1 cellular context compared by ENCODE assay signal in the genomic region with DNA sequence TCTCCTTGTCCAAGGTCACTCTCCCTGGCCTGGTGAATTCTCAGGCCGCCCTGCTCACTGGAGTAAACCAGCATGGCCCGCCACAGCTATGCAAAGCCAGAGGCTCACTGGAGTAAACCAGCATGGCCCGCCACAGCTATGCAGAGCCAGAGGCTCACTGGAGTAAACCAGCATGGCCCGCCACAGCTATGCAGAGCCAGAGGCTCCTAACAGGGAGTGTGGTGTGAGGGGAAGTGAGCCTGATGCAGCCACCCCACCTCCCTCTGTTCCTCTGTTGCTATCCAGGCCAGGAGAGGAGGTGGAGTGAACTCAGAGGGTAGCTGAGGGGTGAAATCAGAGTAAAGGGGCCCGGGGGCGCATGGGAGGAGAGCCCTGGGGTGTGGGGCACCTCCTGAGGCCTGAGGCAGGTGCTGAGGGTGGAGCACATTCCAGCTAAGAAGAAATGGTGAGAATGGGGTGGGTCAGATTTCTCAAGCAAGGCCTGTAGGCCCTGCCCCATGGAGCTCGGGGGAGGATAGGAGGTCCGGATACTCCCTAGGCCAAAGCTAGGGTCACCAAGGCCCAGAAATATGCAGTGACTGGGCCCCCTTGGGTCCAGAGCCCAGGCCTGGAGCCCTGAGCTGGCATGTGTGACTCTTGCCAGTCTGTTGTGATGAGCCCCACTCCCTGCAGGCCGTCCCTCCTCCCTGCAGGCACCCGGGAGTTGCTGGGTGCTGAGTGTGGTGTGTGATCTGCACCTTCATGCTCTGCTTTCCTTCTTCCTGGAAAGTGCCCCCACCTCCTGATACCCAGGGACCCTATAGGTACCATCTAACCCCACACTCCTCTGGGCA.
TF ChIP-seq lines count a peak whose summit lies in the region.

No MANE protein-coding gene starts in this region.

TF ChIP-seq in HepG2, 621 proteins besides CTCF, POLR2A, EP300 and RAD21 (continued from another document):
- TF ChIP-seq, protein P1, sequence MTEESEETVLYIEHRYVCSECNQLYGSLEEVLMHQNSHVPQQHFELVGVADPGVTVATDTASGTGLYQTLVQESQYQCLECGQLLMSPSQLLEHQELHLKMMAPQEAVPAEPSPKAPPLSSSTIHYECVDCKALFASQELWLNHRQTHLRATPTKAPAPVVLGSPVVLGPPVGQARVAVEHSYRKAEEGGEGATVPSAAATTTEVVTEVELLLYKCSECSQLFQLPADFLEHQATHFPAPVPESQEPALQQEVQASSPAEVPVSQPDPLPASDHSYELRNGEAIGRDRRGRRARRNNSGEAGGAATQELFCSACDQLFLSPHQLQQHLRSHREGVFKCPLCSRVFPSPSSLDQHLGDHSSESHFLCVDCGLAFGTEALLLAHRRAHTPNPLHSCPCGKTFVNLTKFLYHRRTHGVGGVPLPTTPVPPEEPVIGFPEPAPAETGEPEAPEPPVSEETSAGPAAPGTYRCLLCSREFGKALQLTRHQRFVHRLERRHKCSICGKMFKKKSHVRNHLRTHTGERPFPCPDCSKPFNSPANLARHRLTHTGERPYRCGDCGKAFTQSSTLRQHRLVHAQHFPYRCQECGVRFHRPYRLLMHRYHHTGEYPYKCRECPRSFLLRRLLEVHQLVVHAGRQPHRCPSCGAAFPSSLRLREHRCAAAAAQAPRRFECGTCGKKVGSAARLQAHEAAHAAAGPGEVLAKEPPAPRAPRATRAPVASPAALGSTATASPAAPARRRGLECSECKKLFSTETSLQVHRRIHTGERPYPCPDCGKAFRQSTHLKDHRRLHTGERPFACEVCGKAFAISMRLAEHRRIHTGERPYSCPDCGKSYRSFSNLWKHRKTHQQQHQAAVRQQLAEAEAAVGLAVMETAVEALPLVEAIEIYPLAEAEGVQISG (CRISPR knock-in tag; IDR thresholded peaks at IDR 0.05), result no peak
- TF ChIP-seq HNF4A (CRISPR knock-in tag; IDR thresholded peaks at IDR 0.05) (peak; percentile 33; the same call in 1 of the 2 replicates), ESRRA (CRISPR knock-in tag; IDR thresholded peaks at IDR 0.05; ENCODE audit: low read depth) (0 out of 2 replicates have a peak, but pooled peaks have one; percentile 18), HNRNPL (IDR thresholded peaks at IDR 0.05; ENCODE audit: low read depth, low read length) (0 out of 2 replicates have a peak, but pooled peaks have one; percentile 44), NFKB2 (CRISPR knock-in tag; IDR thresholded peaks at IDR 0.05; ENCODE audit: borderline replicate concordance) (no peak; the same call in 1 of the 2 replicates), SALL1 (CRISPR knock-in tag; IDR thresholded peaks at IDR 0.05) (no peak), ZFY (CRISPR knock-in tag; IDR thresholded peaks at IDR 0.05) (0 out of 2 replicates have a peak, but pooled peaks have one; percentile 12), ZSCAN31 (CRISPR knock-in tag; IDR thresholded peaks at IDR 0.05; ENCODE audit: low read depth) (no peak), ZBTB1 (CRISPR knock-in tag; IDR thresholded peaks at IDR 0.05; ENCODE audit: borderline replicate concordance) (no peak), ATF1 (CRISPR knock-in tag; IDR thresholded peaks at IDR 0.05) (no peak), CBX5 (CRISPR knock-in tag; IDR thresholded peaks at IDR 0.05; ENCODE audit: borderline replicate concordance) (no peak)
- TF ChIP-seq, protein P2, sequence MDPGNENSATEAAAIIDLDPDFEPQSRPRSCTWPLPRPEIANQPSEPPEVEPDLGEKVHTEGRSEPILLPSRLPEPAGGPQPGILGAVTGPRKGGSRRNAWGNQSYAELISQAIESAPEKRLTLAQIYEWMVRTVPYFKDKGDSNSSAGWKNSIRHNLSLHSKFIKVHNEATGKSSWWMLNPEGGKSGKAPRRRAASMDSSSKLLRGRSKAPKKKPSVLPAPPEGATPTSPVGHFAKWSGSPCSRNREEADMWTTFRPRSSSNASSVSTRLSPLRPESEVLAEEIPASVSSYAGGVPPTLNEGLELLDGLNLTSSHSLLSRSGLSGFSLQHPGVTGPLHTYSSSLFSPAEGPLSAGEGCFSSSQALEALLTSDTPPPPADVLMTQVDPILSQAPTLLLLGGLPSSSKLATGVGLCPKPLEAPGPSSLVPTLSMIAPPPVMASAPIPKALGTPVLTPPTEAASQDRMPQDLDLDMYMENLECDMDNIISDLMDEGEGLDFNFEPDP (CRISPR knock-in tag; conservative IDR thresholded peaks at IDR 0.05), result 0 out of 2 replicates have a peak, but pooled peaks have one; percentile 44
- TF ChIP-seq, protein P3, sequence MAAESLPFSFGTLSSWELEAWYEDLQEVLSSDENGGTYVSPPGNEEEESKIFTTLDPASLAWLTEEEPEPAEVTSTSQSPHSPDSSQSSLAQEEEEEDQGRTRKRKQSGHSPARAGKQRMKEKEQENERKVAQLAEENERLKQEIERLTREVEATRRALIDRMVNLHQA (CRISPR knock-in tag; IDR thresholded peaks at IDR 0.05), result no peak
- TF ChIP-seq, protein P4, sequence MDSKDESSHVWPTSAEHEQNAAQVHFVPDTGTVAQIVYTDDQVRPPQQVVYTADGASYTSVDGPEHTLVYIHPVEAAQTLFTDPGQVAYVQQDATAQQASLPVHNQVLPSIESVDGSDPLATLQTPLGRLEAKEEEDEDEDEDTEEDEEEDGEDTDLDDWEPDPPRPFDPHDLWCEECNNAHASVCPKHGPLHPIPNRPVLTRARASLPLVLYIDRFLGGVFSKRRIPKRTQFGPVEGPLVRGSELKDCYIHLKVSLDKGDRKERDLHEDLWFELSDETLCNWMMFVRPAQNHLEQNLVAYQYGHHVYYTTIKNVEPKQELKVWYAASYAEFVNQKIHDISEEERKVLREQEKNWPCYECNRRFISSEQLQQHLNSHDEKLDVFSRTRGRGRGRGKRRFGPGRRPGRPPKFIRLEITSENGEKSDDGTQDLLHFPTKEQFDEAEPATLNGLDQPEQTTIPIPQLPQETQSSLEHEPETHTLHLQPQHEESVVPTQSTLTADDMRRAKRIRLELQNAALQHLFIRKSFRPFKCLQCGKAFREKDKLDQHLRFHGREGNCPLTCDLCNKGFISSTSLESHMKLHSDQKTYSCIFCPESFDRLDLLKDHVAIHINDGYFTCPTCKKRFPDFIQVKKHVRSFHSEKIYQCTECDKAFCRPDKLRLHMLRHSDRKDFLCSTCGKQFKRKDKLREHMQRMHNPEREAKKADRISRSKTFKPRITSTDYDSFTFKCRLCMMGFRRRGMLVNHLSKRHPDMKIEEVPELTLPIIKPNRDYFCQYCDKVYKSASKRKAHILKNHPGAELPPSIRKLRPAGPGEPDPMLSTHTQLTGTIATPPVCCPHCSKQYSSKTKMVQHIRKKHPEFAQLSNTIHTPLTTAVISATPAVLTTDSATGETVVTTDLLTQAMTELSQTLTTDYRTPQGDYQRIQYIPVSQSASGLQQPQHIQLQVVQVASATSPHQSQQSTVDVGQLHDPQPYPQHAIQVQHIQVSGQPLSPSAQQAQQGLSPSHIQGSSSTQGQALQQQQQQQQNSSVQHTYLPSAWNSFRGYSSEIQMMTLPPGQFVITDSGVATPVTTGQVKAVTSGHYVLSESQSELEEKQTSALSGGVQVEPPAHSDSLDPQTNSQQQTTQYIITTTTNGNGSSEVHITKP (CRISPR knock-in tag; IDR thresholded peaks at IDR 0.05; ENCODE audit: low read depth), result no peak
- TF ChIP-seq, protein P5, sequence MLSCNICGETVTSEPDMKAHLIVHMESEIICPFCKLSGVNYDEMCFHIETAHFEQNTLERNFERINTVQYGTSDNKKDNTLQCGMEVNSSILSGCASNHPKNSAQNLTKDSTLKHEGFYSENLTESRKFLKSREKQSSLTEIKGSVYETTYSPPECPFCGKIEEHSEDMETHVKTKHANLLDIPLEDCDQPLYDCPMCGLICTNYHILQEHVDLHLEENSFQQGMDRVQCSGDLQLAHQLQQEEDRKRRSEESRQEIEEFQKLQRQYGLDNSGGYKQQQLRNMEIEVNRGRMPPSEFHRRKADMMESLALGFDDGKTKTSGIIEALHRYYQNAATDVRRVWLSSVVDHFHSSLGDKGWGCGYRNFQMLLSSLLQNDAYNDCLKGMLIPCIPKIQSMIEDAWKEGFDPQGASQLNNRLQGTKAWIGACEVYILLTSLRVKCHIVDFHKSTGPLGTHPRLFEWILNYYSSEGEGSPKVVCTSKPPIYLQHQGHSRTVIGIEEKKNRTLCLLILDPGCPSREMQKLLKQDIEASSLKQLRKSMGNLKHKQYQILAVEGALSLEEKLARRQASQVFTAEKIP (CRISPR knock-in tag; IDR thresholded peaks at IDR 0.05; ENCODE audit: borderline replicate concordance), result no peak
TF ChIP-seq in HepG2: peak in this region for 12.
